ENCODE assay signal across 18 cellular contexts in genomic region chr22:19865141-19865829, GRCh38. TPM values are rescaled to one million over a fixed set of nuclear protein-coding genes. Genes with fewer than 3 reads are reported as not detected.
DNase-seq lines count a peak whose midpoint lies in the region; ATAC-seq, FAIRE-seq and TF ChIP-seq lines count a peak whose summit lies in the region.
"Had no signal": no experiment of that assay in that cellular context is flagged by ENCODE, and none has a peak within 500 bp of the region (broad histone marks: within the 10 kb centered on the region; RNA-seq: fewer than 3 reads in every experiment).

No MANE protein-coding gene starts in this region.

- TF ChIP-seq CTCF in K562 (IDR thresholded peaks at IDR 0.05 in 2 of 3, conservative IDR thresholded peaks at IDR 0.05 in 1 of 3; ENCODE audit: insufficient read depth in 2 of 3, low read depth in 1 of 3, low read length in 3 of 3) = no peak
- no peak for TF ChIP-seq CTCF in lung (IDR thresholded peaks at IDR 0.05; ENCODE audit: control extremely low read depth, extremely low read depth)

- TF ChIP-seq EP300 in Ishikawa (IDR thresholded peaks at IDR 0.05; ENCODE audit: borderline replicate concordance) (no peak), K562 (IDR thresholded peaks at IDR 0.05; ENCODE audit: low read length) (no peak)

- H3K4me3 ChIP-seq in K562 (no peak overlapping the region), lung (no peak overlapping the region)

- H3K9ac ChIP-seq in K562 (ENCODE audit: insufficient read depth in 1 of 2, low read depth in 2 of 2, low read length in 2 of 2) = no peak overlapping the region

- intact Hi-C loops in K562 (cut with micrococcal nuclease) = no loop called here

- 0 out of 3 replicates have a peak, but pooled peaks have one; percentile 16 for ATAC-seq in K562
- peak; percentile 19 for ATAC-seq in lung (ENCODE audit: insufficient read depth, low FRiP score)
- ATAC-seq: HCT116 had no signal

- no peaks in the 10 kb centered on the region; the same call in 1 of the 2 replicates for H4K20me1 ChIP-seq in K562 (replicated peaks; ENCODE audit: control insufficient read depth, insufficient read depth, low read length)

- H3K4me2 ChIP-seq in K562 (ENCODE audit: insufficient read depth, low read length) = no peak overlapping the region; the same call in 1 of the 2 replicates

- H3K79me2 ChIP-seq in K562 (ENCODE audit: control insufficient read depth, insufficient read depth, low read length) = no peaks in the 10 kb centered on the region

- H2AFZ ChIP-seq in K562 (ENCODE audit: low read depth, low read length) = peak overlapping the region; percentile 32

- peaks cover 2 to 15% of the 10 kb centered on the region in 2 experiments; a peak in 3 of 5 replicates for H3K27me3 ChIP-seq in K562 (ENCODE audit: control insufficient read depth in 2 of 2, insufficient read depth in 2 of 2, low read length in 2 of 2)
- no peaks in the 10 kb centered on the region for H3K27me3 ChIP-seq in lung (ENCODE audit: control insufficient read depth, insufficient read depth)

- no peaks in the 10 kb centered on the region for H3K9me1 ChIP-seq in K562 (ENCODE audit: control insufficient read depth, insufficient read depth, low read length)

- DNase-seq in K562 (ENCODE audit: extremely low read depth in 1 of 4, low spot score in 3 of 4) (no peak), lung (ENCODE audit: low spot score) (no peak), urothelium cell line (ENCODE audit: low spot score) (no peak), hepatic stellate cell (ENCODE audit: low spot score) (no peak), dermis blood vessel endothelial cell (no peak)
- no peak for DNase-seq in stimulated activated CD4-positive, alpha-beta T cell treated with anti-CD3 and anti-CD28 coated beads, Interleukin-15, amount 100 ng/mL, for 24 hours
- DNase-seq: CD4-positive, alpha-beta T cell; COR-L47; DMS 273 treated with DMSO at 0.1 percent for 48 hours; DND-41; Kasumi-1; NCI-H187; NCI-H446 treated with DMSO at 0.1 percent for 48 hours; NCI-H526 treated with DMSO at 0.1 percent for 48 hours; SHP77 had no signal

- CTCF ChIA-PET in K562 (lab: Yijun Ruan, JAX; ENCODE audit: low intra/inter-chr PET ratio) = interaction anchor here (0.8 kb wide), 1 partner anchor 44 kb away, joined by 3 read pairs; no protein-coding TSS in a partner anchor

- FAIRE-seq in K562 (lab: Jason Lieb, UNC) (no peak), urothelium cell line (lab: Jason Lieb, UNC) (peak; percentile 79)
- FAIRE-seq: H1 had no signal

- H3K4me1 ChIP-seq in K562 (replicated peaks in 1 of 2; ENCODE audit: control insufficient read depth in 2 of 2, insufficient read depth in 2 of 2, low read length in 2 of 2) = peaks cover 8 to 17% of the 10 kb centered on the region in 2 experiments; a peak in 4 of 5 replicates
- H3K4me1 ChIP-seq in lung (ENCODE audit: control insufficient read depth in 2 of 2, insufficient read depth in 2 of 2, low read length in 2 of 2) = no peaks in the 10 kb centered on the region

- in situ Hi-C loops in K562 (cut with MboI) = no loop called here

- H3K27ac ChIP-seq in K562 (ENCODE audit: extremely low read depth, low read depth, low read length) (no peak overlapping the region), lung (ENCODE audit: low read depth in 1 of 2, low read length in 1 of 2) (no peak overlapping the region)

- POLR2A ChIA-PET in K562 (lab: Yijun Ruan, JAX) = interaction anchor here (0.6 to 6.0 kb wide), 13 partner anchors 10 to 325 kb away, joined by 3 to 51 read pairs (median 5); partner anchors contain the start of genes GNB1L and RTL10

- WGBS in K562 (ENCODE audit: insufficient coverage, low coverage, missing lambda C conversion rate) = 36% methylated on average over 12 of the region's 12 CpGs
- WGBS in lung, 2 donors = 72 to 79% methylated on average over 12 of the region's 12 CpGs

- TF ChIP-seq POLR2A in K562 (conservative IDR thresholded peaks at IDR 0.05) = no peak

- H3K9me3 ChIP-seq in K562 (replicated peaks; ENCODE audit: control insufficient read depth, insufficient read depth, low read depth, low read length) = no peaks in the 10 kb centered on the region
- no peaks in the 10 kb centered on the region for H3K9me3 ChIP-seq in lung (ENCODE audit: control insufficient read depth in 2 of 2, insufficient read depth in 1 of 2, low read length in 1 of 2)

- H3K36me3 ChIP-seq in K562 (ENCODE audit: control insufficient read depth, insufficient read depth, low read length) = no peaks in the 10 kb centered on the region
- no peaks in the 10 kb centered on the region for H3K36me3 ChIP-seq in lung (ENCODE audit: control insufficient read depth in 2 of 2, insufficient read depth in 2 of 2, low read length in 2 of 2)

- no peak for TF ChIP-seq RAD21 in Ishikawa (IDR thresholded peaks at IDR 0.05; ENCODE audit: low read depth)
- no peak for TF ChIP-seq RAD21 in K562 (CRISPR knock-in tag; conservative IDR thresholded peaks at IDR 0.05 in 1 of 2, IDR thresholded peaks at IDR 0.05 in 1 of 2)

- BruUV-seq in K562 (replicated peaks; lab: Mats Ljungman, UMichigan) = no TSS peak

TF ChIP-seq in Ishikawa, 13 proteins besides CTCF, POLR2A, EP300 and RAD21:
- peak; percentile 6; the same call in 1 of the 2 replicates for TF ChIP-seq TEAD4 (IDR thresholded peaks at IDR 0.05)
- TF ChIP-seq CREB1 (IDR thresholded peaks at IDR 0.05; ENCODE audit: low read depth) = no peak

TF ChIP-seq in K562, 482 proteins besides CTCF, POLR2A, EP300 and RAD21 (continues in another document):
- peak; percentile 8; the same call in 1 of the 2 replicates for TF ChIP-seq BCL6 (CRISPR knock-in tag; IDR thresholded peaks at IDR 0.05)
- peak; percentile 4; the same call in 1 of the 2 replicates for TF ChIP-seq RNF2 (IDR thresholded peaks at IDR 0.05)
- TF ChIP-seq ZNF197 (CRISPR knock-in tag; IDR thresholded peaks at IDR 0.05; ENCODE audit: low read depth) = no peak
- TF ChIP-seq MXD1 (CRISPR knock-in tag; IDR thresholded peaks at IDR 0.05; ENCODE audit: borderline replicate concordance, poor library complexity, severe bottlenecking) = no peak
- TF ChIP-seq CREM (IDR thresholded peaks at IDR 0.05; ENCODE audit: low read depth) = peak; percentile 42; the same call in 1 of the 2 replicates
- TF ChIP-seq ZFP30 (CRISPR knock-in tag; IDR thresholded peaks at IDR 0.05; ENCODE audit: borderline replicate concordance) = no peak
- 0 out of 2 replicates have a peak, but pooled peaks have one; percentile 9 for TF ChIP-seq ZNF384 (IDR thresholded peaks at IDR 0.05; ENCODE audit: low read depth, low read length)
- TF ChIP-seq RBM17 (IDR thresholded peaks at IDR 0.05; ENCODE audit: borderline replicate concordance, low read depth, low read length) = no peak
- TF ChIP-seq ZNF764 (CRISPR knock-in tag; IDR thresholded peaks at IDR 0.05; ENCODE audit: low read depth) = 0 out of 2 replicates have a peak, but pooled peaks have one; percentile 52
- TF ChIP-seq ZNF253 (CRISPR knock-in tag; conservative IDR thresholded peaks at IDR 0.05) = 0 out of 2 replicates have a peak, but pooled peaks have one; percentile 52

RNA-seq across cellular contexts. Expression of gene GNB1L, which starts 10.6 kb away (rescaled TPM):
- total RNA-seq in K562 (2011; cell fraction: chromatin; rRNA removed; ENCODE audit: low replicate concordance) = 5.3 and 21.3 TPM in 2 replicates
- 21.8 and 25.5 TPM in 2 replicates for total RNA-seq in K562 (2011; cell fraction: nucleolus; rRNA removed)
- 7.3 and 7.8 TPM in 2 replicates for total RNA-seq in K562 (2011; cell fraction: nucleoplasm; rRNA removed)
- total RNA-seq in K562 (2014; rRNA removed) = 48.9 and 69.1 TPM in 2 replicates
- total RNA-seq in K562 (2014; rRNA removed; fragmentation: Illumina TruSeq; extraction: Trizol) = 0.57 and 0.84 TPM in 2 replicates
- 17.8 and 20.6 TPM in 2 replicates for total RNA-seq in K562 (2015; rRNA removed; fragmentation: Illumina TruSeq; extraction: Trizol)
- total RNA-seq in K562 (2021) = 50.5 and 55.3 TPM in 2 replicates
- 10.2 and 35.0 TPM in 2 replicates for polyA plus RNA-seq in K562 (2011; rRNA removed)
- 37.2 and 43.8 TPM in 2 replicates for polyA plus RNA-seq in K562 (2011; cell fraction: cytosol; rRNA removed)
- polyA plus RNA-seq in K562 (2011; cell fraction: nucleus; rRNA removed) = 33.2 and 43.3 TPM in 2 replicates
- polyA plus RNA-seq in K562 (2012) = 42.2 and 62.2 TPM in 2 replicates
- 1.9 and 18.0 TPM in 2 replicates for polyA plus RNA-seq in K562 (2014; fragmentation: Illumina TruSeq; extraction: Trizol)
- 1 to 10 TPM in 1 of 2 experiments, under 1 TPM in 1; 0.56 to 3.5 TPM for polyA plus RNA-seq in K562 (2014; fragmentation: Nextera tagmentation; extraction: Ambion mirVana)
- 40.7 and 41.3 TPM in 2 replicates for polyA plus RNA-seq in K562 (2014; rRNA removed)
- polyA minus RNA-seq in K562 (2011; rRNA and poly(A)+ RNA removed) = 2.8 and 3.7 TPM in 2 replicates
- polyA minus RNA-seq in K562 (2011; cell fraction: cytosol; rRNA and poly(A)+ RNA removed) = 13.2 and 33.0 TPM in 2 replicates
- polyA minus RNA-seq in K562 (2011; cell fraction: nucleus; rRNA and poly(A)+ RNA removed) = 12.0 and 14.3 TPM in 2 replicates
- 1 to 10 TPM; 4.5 to 9.3 TPM for total RNA-seq in lung
- 1 to 10 TPM; 5.1 to 8.3 TPM for polyA plus RNA-seq in lung
- total RNA-seq in dermis blood vessel endothelial cell = 7.3 and 12.4 TPM in 2 replicates

RNA-seq across cellular contexts. Expression of gene RTL10, which starts 10.6 kb away (rescaled TPM):
- 82.4 and 192 TPM in 2 replicates for total RNA-seq in K562 (2011; cell fraction: chromatin; rRNA removed; ENCODE audit: low replicate concordance)
- 134 and 166 TPM in 2 replicates for total RNA-seq in K562 (2011; cell fraction: nucleolus; rRNA removed)
- 107 and 110 TPM in 2 replicates for total RNA-seq in K562 (2011; cell fraction: nucleoplasm; rRNA removed)
- total RNA-seq in K562 (2014; rRNA removed) (32.5 and 42.0 TPM in 2 replicates), K562 (2014; rRNA removed; fragmentation: Illumina TruSeq; extraction: Trizol) (16.3 and 19.8 TPM in 2 replicates), K562 (2015; rRNA removed; fragmentation: Illumina TruSeq; extraction: Trizol) (26.2 and 28.8 TPM in 2 replicates), K562 (2021) (75.4 and 75.5 TPM in 2 replicates), lung (10 to 100 TPM; 11.4 to 22.7 TPM), dermis blood vessel endothelial cell (28.1 and 30.7 TPM in 2 replicates)
- polyA plus RNA-seq in K562 (2011; rRNA removed) (32.7 and 82.6 TPM in 2 replicates), K562 (2014; fragmentation: Illumina TruSeq; extraction: Trizol) (39.2 and 40.1 TPM in 2 replicates), K562 (2014; fragmentation: Nextera tagmentation; extraction: Ambion mirVana) (10 to 100 TPM; 23.6 to 33.7 TPM), K562 (2014; rRNA removed) (28.2 and 31.2 TPM in 2 replicates), lung (10 to 100 TPM in 1 of 2 donors, 1 to 10 TPM in 1; 7.4 to 11.7 TPM)
- 68.8 and 74.9 TPM in 2 replicates for polyA plus RNA-seq in K562 (2011; cell fraction: cytosol; rRNA removed)
- polyA plus RNA-seq in K562 (2011; cell fraction: nucleus; rRNA removed) = 124 and 157 TPM in 2 replicates
- 40.3 and 56.9 TPM in 2 replicates for polyA plus RNA-seq in K562 (2012)
- polyA minus RNA-seq in K562 (2011; rRNA and poly(A)+ RNA removed) = 49.5 and 66.5 TPM in 2 replicates
- polyA minus RNA-seq in K562 (2011; cell fraction: cytosol; rRNA and poly(A)+ RNA removed) = 31.7 and 46.0 TPM in 2 replicates
- polyA minus RNA-seq in K562 (2011; cell fraction: nucleus; rRNA and poly(A)+ RNA removed) = 42.7 and 85.4 TPM in 2 replicates
